Comparison of ENCODE assay signal across 15 cellular contexts in genomic region chr1:85421179-85421578, GRCh38. TPM values are rescaled to one million over a fixed set of nuclear protein-coding genes. Genes with fewer than 3 reads are reported as not detected.
DNase-seq lines count a peak whose midpoint lies in the region; ATAC-seq lines count a peak whose summit lies in the region.
"Had no signal": no experiment of that assay in that cellular context is flagged by ENCODE, and none has a peak within 500 bp of the region (broad histone marks: within the 10 kb centered on the region; RNA-seq: fewer than 3 reads in every experiment).

No MANE protein-coding gene starts in this region.

- ATAC-seq in left lobe of liver = peak; percentile 64
- no peak for ATAC-seq in stimulated activated naive CD8-positive, alpha-beta T cell treated with anti-CD3 and anti-CD28 coated beads, Interleukin-15, Interleukin-2, amounts not matched to agents 100 U/mL and 50 U/mL, for 24 hours
- ATAC-seq: A549; CD8-positive, alpha-beta T cell had no signal

- DNase-seq in amniotic epithelial cell (ENCODE audit: low read depth) (peak; percentile 18), fibroblast of peridontal ligament (ENCODE audit: extremely low read depth) (peak; percentile 55), left lobe of liver (ENCODE audit: low spot score) (no peak), islet precursor cell (no peak), NCI-H1105 (lab: John Stamatoyannopoulos, UW) (no peak), pons (ENCODE audit: low spot score) (no peak)
- no peak for DNase-seq in stimulated activated naive CD8-positive, alpha-beta T cell treated with anti-CD3 and anti-CD28 coated beads, Interleukin-15, Interleukin-2, amounts not matched to agents 100 U/mL and 50 U/mL, for 24 hours
- DNase-seq: CD8-positive, alpha-beta T cell; COR-L47; DMS153; DMS79 treated with DMSO at 0.1 percent for 48 hours; GDM1; HCEC 1CT; IMR-90 had no signal

RNA-seq across cellular contexts. Expression of gene DDAH1, which starts 43.8 kb away (rescaled TPM):
- 70.6 TPM for total RNA-seq in left lobe of liver
- total RNA-seq: CD8-positive, alpha-beta T cell had no signal

Comparison
In these comparisons a context has a peak if more than half of its experiments do, and no peak if none do; other contexts are left out.
1. DNase-seq: peak in amniotic epithelial cell (single experiment) and fibroblast of peridontal ligament (single experiment); none in left lobe of liver (single experiment), stimulated activated naive CD8-positive, alpha-beta T cell treated with anti-CD3 and anti-CD28 coated beads, Interleukin-15, Interleukin-2, amounts not matched to agents 100 U/mL and 50 U/mL, for 24 hours (single experiment), islet precursor cell (single experiment), NCI-H1105 (single experiment) and pons (single experiment).